ENCODE assay signal across 26 cellular contexts in the genomic region with DNA sequence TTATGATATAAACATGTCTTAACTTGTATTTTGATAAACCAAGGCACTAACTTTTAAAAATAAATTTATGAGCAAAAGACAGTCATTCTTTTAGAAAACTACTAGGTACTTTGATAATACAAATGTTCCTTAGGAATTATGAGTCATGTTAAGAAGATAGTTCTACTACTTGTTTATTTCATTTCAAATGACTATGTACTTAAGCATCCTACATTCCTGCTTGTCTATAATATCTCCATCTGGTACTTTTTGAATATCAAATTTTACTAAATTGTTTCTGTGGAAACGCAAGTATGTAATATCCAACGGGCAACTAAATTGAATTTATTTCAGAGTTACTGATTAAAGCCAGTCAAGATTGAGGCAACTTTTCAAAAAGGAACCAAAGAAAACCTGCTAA.
DNase-seq lines count a peak whose midpoint lies in the region; ATAC-seq, FAIRE-seq and TF ChIP-seq lines count a peak whose summit lies in the region.
"Had no signal": no experiment of that assay in that cellular context is flagged by ENCODE, and none has a peak within 500 bp of the region (broad histone marks: within the 10 kb centered on the region; RNA-seq: fewer than 3 reads in every experiment).

No MANE protein-coding gene starts in this region.

- H3K36me3 ChIP-seq in Karpas-422 (ENCODE audit: insufficient read depth, low read length) (peaks cover 12% of the 10 kb centered on the region), colonic mucosa (no peaks in the 10 kb centered on the region)
- H3K36me3 ChIP-seq: HAP-1, pancreas, spleen, suprapubic skin, vagina, WERI-Rb-1 had no signal

- TF ChIP-seq CTCF in choroid plexus epithelial cell (conservative IDR thresholded peaks at IDR 0.05; ENCODE audit: low read depth, low read length), result no peak
- no peak for TF ChIP-seq CTCF in progenitor cell of endocrine pancreas (IDR thresholded peaks at IDR 0.05; ENCODE audit: unreplicated experiment)
- no peak for TF ChIP-seq CTCF in colonic mucosa (IDR thresholded peaks at IDR 0.05)

- no peaks in the 10 kb centered on the region for H4K20me1 ChIP-seq in Karpas-422 (ENCODE audit: insufficient read depth, low read depth, low read length)

- H3K27me3 ChIP-seq in Karpas-422 (ENCODE audit: low read length), result no peaks in the 10 kb centered on the region
- H3K27me3 ChIP-seq in colonic mucosa, result no peaks in the 10 kb centered on the region
- H3K27me3 ChIP-seq: pancreas, spleen, suprapubic skin, vagina had no signal

- 0 out of 2 replicates have a peak overlapping the region, but pooled peaks have one; percentile 19 for H3K27ac ChIP-seq in Karpas-422 (ENCODE audit: low read length)
- H3K27ac ChIP-seq in colonic mucosa, result no peak overlapping the region
- H3K27ac ChIP-seq: pancreas, spleen, suprapubic skin, vagina, WERI-Rb-1 had no signal

- peaks cover 60% of the 10 kb centered on the region for H3K36me3 Mint-ChIP-seq in activated T-cell treated with anti-CD3 and anti-CD28 coated beads, Interleukin-2, amount 50 U/mL, for 24 hours (ENCODE audit: low read depth)
- H3K36me3 Mint-ChIP-seq in activated T-cell treated with anti-CD3 and anti-CD28 coated beads, Interleukin-2, amount 50 U/mL, for 4 hours (ENCODE audit: insufficient read depth), result peaks cover 15% of the 10 kb centered on the region
- H3K36me3 Mint-ChIP-seq in progenitor cell of endocrine pancreas (ENCODE audit: insufficient read depth), result peaks cover 2% of the 10 kb centered on the region

- H3K4me3 ChIP-seq in Karpas-422 (ENCODE audit: low read length) (no peak overlapping the region), choroid plexus epithelial cell (ENCODE audit: low read depth, low read length) (no peak overlapping the region), colonic mucosa (no peak overlapping the region)
- H3K4me3 ChIP-seq: HAP-1, pancreas, spleen, suprapubic skin, vagina had no signal

- H3K4me1 ChIP-seq in Karpas-422 (ENCODE audit: low read length), result peaks cover 42% of the 10 kb centered on the region
- H3K4me1 ChIP-seq in colonic mucosa, result peaks cover under 1% of the 10 kb centered on the region
- H3K4me1 ChIP-seq: pancreas, vagina had no signal

- H2AFZ ChIP-seq in Karpas-422 (ENCODE audit: low read length), result no peak overlapping the region

- peaks cover 100% of the 10 kb centered on the region for H3K79me2 ChIP-seq in Karpas-422 (ENCODE audit: low read length)

- H3K9me2 ChIP-seq in Karpas-422 (replicated peaks; ENCODE audit: insufficient read depth, low read length), result no peaks in the 10 kb centered on the region

- no peaks in the 10 kb centered on the region for H3K9me3 Mint-ChIP-seq in activated T-cell treated with anti-CD3 and anti-CD28 coated beads, Interleukin-2, amount 50 U/mL, for 24 hours
- no peaks in the 10 kb centered on the region for H3K9me3 Mint-ChIP-seq in activated T-cell treated with anti-CD3 and anti-CD28 coated beads, Interleukin-2, amount 50 U/mL, for 4 hours
- H3K9me3 Mint-ChIP-seq in progenitor cell of endocrine pancreas (ENCODE audit: low read depth), result no peaks in the 10 kb centered on the region
- H3K9me3 Mint-ChIP-seq: CD4-positive, CD25-positive, alpha-beta regulatory T cell; endodermal cell; naive B cell had no signal

- no peak overlapping the region for H3K4me3 Mint-ChIP-seq in activated T-cell treated with anti-CD3 and anti-CD28 coated beads, Interleukin-2, amount 50 U/mL, for 24 hours
- H3K4me3 Mint-ChIP-seq in activated T-cell treated with anti-CD3 and anti-CD28 coated beads, Interleukin-2, amount 50 U/mL, for 4 hours, result no peak overlapping the region
- H3K4me3 Mint-ChIP-seq in progenitor cell of endocrine pancreas (ENCODE audit: low read depth), result no peak overlapping the region
- H3K4me3 Mint-ChIP-seq: CD4-positive, CD25-positive, alpha-beta regulatory T cell; endodermal cell; T-helper 17 cell had no signal

- no peak for DNase-seq in activated T-cell treated with anti-CD3 and anti-CD28 coated beads, Interleukin-2, amount 50 U/mL, for 24 hours
- no peak for DNase-seq in activated T-cell treated with anti-CD3 and anti-CD28 coated beads, Interleukin-2, amount 50 U/mL, for 4 hours
- DNase-seq in Karpas-422, result no peak
- peak; percentile 44 for DNase-seq in choroid plexus epithelial cell (ENCODE audit: low read depth)
- DNase-seq in progenitor cell of endocrine pancreas (ENCODE audit: low spot score, unreplicated experiment), result no peak
- DNase-seq in colonic mucosa, result no peak
- DNase-seq in frontal cortex (ENCODE audit: low spot score in 2 of 2), result no peak
- DNase-seq: aorta; CD4-positive, CD25-positive, alpha-beta regulatory T cell; DMS 273 treated with DMSO at 0.1 percent for 48 hours; endodermal cell; kidney glomerular epithelial cell; naive B cell; NCI-H82; pancreas; PC-3; spleen; stimulated activated CD4-positive, alpha-beta T cell treated with anti-CD3 and anti-CD28 coated beads, Interleukin-4, amount 100 ng/mL, for 4 hours; T-helper 17 cell; WERI-Rb-1 had no signal

- peaks cover 43% of the 10 kb centered on the region for H3K4me1 Mint-ChIP-seq in activated T-cell treated with anti-CD3 and anti-CD28 coated beads, Interleukin-2, amount 50 U/mL, for 24 hours (ENCODE audit: low read depth)
- H3K4me1 Mint-ChIP-seq in activated T-cell treated with anti-CD3 and anti-CD28 coated beads, Interleukin-2, amount 50 U/mL, for 4 hours (ENCODE audit: low read depth), result peaks cover 32% of the 10 kb centered on the region
- H3K4me1 Mint-ChIP-seq in progenitor cell of endocrine pancreas (ENCODE audit: low read depth), result peaks cover 9% of the 10 kb centered on the region

- H3K27ac Mint-ChIP-seq in activated T-cell treated with anti-CD3 and anti-CD28 coated beads, Interleukin-2, amount 50 U/mL, for 24 hours, result peak overlapping the region; percentile 83
- H3K27ac Mint-ChIP-seq in progenitor cell of endocrine pancreas, result peak overlapping the region; percentile 60
- H3K27ac Mint-ChIP-seq: endodermal cell, T-helper 17 cell had no signal

- H3K9ac ChIP-seq in Karpas-422 (ENCODE audit: low read length), result no peak overlapping the region
- no peak overlapping the region for H3K9ac ChIP-seq in colonic mucosa (ENCODE audit: low read depth in 2 of 2, low read length in 2 of 2)

- H3K9me3 ChIP-seq in Karpas-422 (ENCODE audit: low read length), result no peaks in the 10 kb centered on the region
- H3K9me3 ChIP-seq in colonic mucosa, result no peaks in the 10 kb centered on the region
- H3K9me3 ChIP-seq: HAP-1, pancreas, spleen, suprapubic skin, vagina had no signal

- intact Hi-C loops in colonic mucosa (cut with DNase I), result loop anchor here (10.0 kb wide), 1 partner anchor 55 kb away; no protein-coding TSS in a partner anchor

- ATAC-seq in activated T-cell treated with anti-CD3 and anti-CD28 coated beads, Interleukin-2, amount 50 U/mL, for 4 hours, result no peak
- no peak for ATAC-seq in GM21529 (IDR thresholded peaks at IDR 0.05; ENCODE audit: unreplicated experiment)
- ATAC-seq: pancreas, PC-3, T-helper 17 cell had no signal

- H3K27me3 Mint-ChIP-seq in activated T-cell treated with anti-CD3 and anti-CD28 coated beads, Interleukin-2, amount 50 U/mL, for 24 hours, result no peaks in the 10 kb centered on the region
- no peaks in the 10 kb centered on the region for H3K27me3 Mint-ChIP-seq in activated T-cell treated with anti-CD3 and anti-CD28 coated beads, Interleukin-2, amount 50 U/mL, for 4 hours (ENCODE audit: low read depth)
- no peaks in the 10 kb centered on the region for H3K27me3 Mint-ChIP-seq in progenitor cell of endocrine pancreas
- H3K27me3 Mint-ChIP-seq: CD4-positive, CD25-positive, alpha-beta regulatory T cell; naive B cell; T-helper 17 cell had no signal

- no peak overlapping the region for H3K4me2 ChIP-seq in Karpas-422 (ENCODE audit: low read depth, low read length, poor library complexity, severe bottlenecking)

- FAIRE-seq in frontal cortex (lab: Jason Lieb, UNC), result no peak
- FAIRE-seq: A204.1, GM12892 had no signal
